Comparison of ENCODE assay signal across 1 cellular context in the genomic region with DNA sequence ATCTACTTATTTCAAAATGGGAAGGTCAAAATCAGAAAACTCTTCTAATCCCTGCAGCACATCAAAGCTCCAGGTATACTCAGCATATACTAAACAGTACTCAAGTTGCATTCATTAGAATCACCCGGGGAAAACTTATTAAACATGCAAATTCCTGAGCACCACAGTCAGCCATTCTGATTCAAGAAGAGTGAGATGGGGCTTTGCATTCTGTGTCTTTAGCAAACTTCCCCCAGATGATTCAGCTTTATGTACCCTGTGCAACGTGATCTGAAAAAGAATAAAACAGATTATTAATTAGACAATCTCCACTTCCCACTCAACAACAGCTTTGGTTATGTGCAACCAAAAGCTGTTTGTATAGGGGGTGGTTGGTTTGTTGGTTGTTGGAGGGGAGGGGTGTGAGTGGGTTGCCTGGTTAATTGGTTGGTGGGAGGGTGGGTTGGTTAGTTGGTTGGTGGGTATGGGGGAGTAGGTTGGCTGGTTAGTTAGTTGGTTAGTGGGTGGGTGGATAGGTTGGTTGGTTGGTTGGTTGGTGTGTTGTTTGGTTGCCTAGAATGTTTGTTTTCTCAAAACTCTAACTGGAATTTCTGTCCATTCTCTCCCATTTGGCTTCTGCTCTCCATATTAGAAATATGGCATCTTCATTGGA.
TF ChIP-seq lines count a peak whose summit lies in the region.

No MANE protein-coding gene starts in this region.

TF ChIP-seq in H1, 55 proteins besides CTCF, POLR2A, EP300 and RAD21 (continued from another document):
- TF ChIP-seq ATF2 (IDR thresholded peaks at IDR 0.05; ENCODE audit: low read length) = no peak
- no peak for TF ChIP-seq MAX (IDR thresholded peaks at IDR 0.05)
- TF ChIP-seq NRF1 (IDR thresholded peaks at IDR 0.05; ENCODE audit: low read depth, low read length) = no peak
- no peak for TF ChIP-seq SP2 (IDR thresholded peaks at IDR 0.05; ENCODE audit: low read length)
- no peak for TF ChIP-seq EGR1 (IDR thresholded peaks at IDR 0.05; ENCODE audit: borderline replicate concordance, low read depth, low read length)
- TF ChIP-seq, protein P1, sequence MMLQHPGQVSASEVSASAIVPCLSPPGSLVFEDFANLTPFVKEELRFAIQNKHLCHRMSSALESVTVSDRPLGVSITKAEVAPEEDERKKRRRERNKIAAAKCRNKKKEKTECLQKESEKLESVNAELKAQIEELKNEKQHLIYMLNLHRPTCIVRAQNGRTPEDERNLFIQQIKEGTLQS (IDR thresholded peaks at IDR 0.05; ENCODE audit: insufficient read depth, low read depth, low read length) = no peak
- TF ChIP-seq RXRA (IDR thresholded peaks at IDR 0.05; ENCODE audit: insufficient read depth, low read depth, low read length) = no peak
- no peak for TF ChIP-seq CHD2 (IDR thresholded peaks at IDR 0.05; ENCODE audit: low read length)
- no peak for TF ChIP-seq POLR2AphosphoS5 (IDR thresholded peaks at IDR 0.05; ENCODE audit: low read depth, low read length)
